17 cellular contexts compared by ENCODE assay signal in the genomic region with DNA sequence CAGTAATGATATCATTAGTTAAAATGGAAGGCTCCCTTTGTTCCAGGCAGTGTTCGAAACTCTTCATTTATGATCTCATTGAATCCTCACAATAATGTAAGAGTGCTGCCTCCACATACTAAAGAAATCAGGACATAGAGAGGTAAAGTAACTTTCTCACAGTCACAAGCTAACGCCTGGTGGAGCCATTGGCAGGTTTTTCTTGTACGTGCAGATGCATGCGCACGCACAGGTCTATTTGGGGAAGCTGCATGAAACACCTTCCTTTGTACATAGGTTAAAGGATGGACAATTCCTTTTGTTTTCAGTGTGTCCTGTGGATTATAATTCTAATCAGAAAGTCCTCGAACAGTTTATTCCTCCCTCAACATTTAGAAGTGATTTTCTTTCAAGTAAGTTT.
A peak's percentile ranks its signal among the peaks of the same experiment; 100 is the strongest.
DNase-seq lines count a peak whose midpoint lies in the region; ATAC-seq and TF ChIP-seq lines count a peak whose summit lies in the region.
"Had no signal": no experiment of that assay in that cellular context is flagged by ENCODE, and none has a peak within 500 bp of the region (broad histone marks: within the 10 kb centered on the region; RNA-seq: fewer than 3 reads in every experiment).

No MANE protein-coding gene starts in this region.

- no peak overlapping the region for H3K4me2 ChIP-seq in H9 (ENCODE audit: insufficient read depth, insufficient read length, low read length)
- H3K4me2 ChIP-seq: A549, KMS-11, PC-9 had no signal

- H3K36me3 Mint-ChIP-seq in H9 (ENCODE audit: insufficient read depth in 1 of 3, low read depth in 3 of 3) (no peaks in the 10 kb centered on the region), nephron progenitor cell (ENCODE audit: low read depth) (peaks cover 13% of the 10 kb centered on the region), osteocyte (ENCODE audit: unreplicated experiment) (peaks cover 6% of the 10 kb centered on the region)

- no CpG with 5 or more reads among the region's 6 CpGs for WGBS in H9 (ENCODE audit: extremely low coverage, insufficient read length, low lambda C conversion rate)
- 65 to 67% methylated on average over 6 of the region's 6 CpGs for WGBS in heart right ventricle, 2 donors

- H3K4me3 Mint-ChIP-seq in H9 (no peak overlapping the region), nephron progenitor cell (no peak overlapping the region), osteocyte (ENCODE audit: unreplicated experiment) (no peak overlapping the region)
- H3K4me3 Mint-ChIP-seq: CD4-positive, alpha-beta memory T cell; HFFc6 had no signal

- H3T11ph ChIP-seq in H9 (ENCODE audit: low read length), result no peak overlapping the region

- H3K14ac ChIP-seq in H9 (ENCODE audit: insufficient read depth, low read length), result no peak overlapping the region

- no peaks in the 10 kb centered on the region for H3K27me3 Mint-ChIP-seq in H9 (ENCODE audit: low read depth)
- H3K27me3 Mint-ChIP-seq in nephron progenitor cell (ENCODE audit: low read depth, poor library complexity), result no peaks in the 10 kb centered on the region
- H3K27me3 Mint-ChIP-seq in osteocyte (ENCODE audit: unreplicated experiment), result no peaks in the 10 kb centered on the region
- H3K27me3 Mint-ChIP-seq: CD4-positive, alpha-beta memory T cell had no signal

- H2BK15ac ChIP-seq in H9 (ENCODE audit: low read depth, low read length), result no peak overlapping the region

- H3K27ac Mint-ChIP-seq in H9 (no peak overlapping the region), nephron progenitor cell (peak overlapping the region; percentile 59), osteocyte (ENCODE audit: unreplicated experiment) (no peak overlapping the region)
- H3K27ac Mint-ChIP-seq: HFFc6 had no signal

- TF ChIP-seq CTCF in H9 (conservative IDR thresholded peaks at IDR 0.05) (no peak), heart right ventricle (IDR thresholded peaks at IDR 0.05) (peak in 2 of 9 donors; percentile 20 to 26), nephron progenitor cell (IDR thresholded peaks at IDR 0.05) (no peak), osteocyte (IDR thresholded peaks at IDR 0.05) (no peak)

- H3K79me2 ChIP-seq in H9 (ENCODE audit: insufficient read depth, low read length), result no peaks in the 10 kb centered on the region

- H3K23me2 ChIP-seq in H9 (ENCODE audit: insufficient read length, low read depth, low read length, poor library complexity, severe bottlenecking), result no peaks in the 10 kb centered on the region

- H2AK5ac ChIP-seq in H9 (ENCODE audit: insufficient read length, low read length), result no peak overlapping the region

- H3K36me3 ChIP-seq in heart right ventricle, result no peaks in the 10 kb centered on the region

- no peak overlapping the region for H3K4ac ChIP-seq in H9 (ENCODE audit: low read depth, low read length)

- no peak overlapping the region for H3K18ac ChIP-seq in H9 (ENCODE audit: insufficient read length, low read depth, low read length)

- no peaks in the 10 kb centered on the region; a peak in 1 of 5 replicates for H3K9me3 Mint-ChIP-seq in H9
- peaks cover 5% of the 10 kb centered on the region for H3K9me3 Mint-ChIP-seq in nephron progenitor cell
- H3K9me3 Mint-ChIP-seq in osteocyte (ENCODE audit: unreplicated experiment), result no peaks in the 10 kb centered on the region
- H3K9me3 Mint-ChIP-seq: HFFc6 had no signal

- no peaks in the 10 kb centered on the region for H3K79me1 ChIP-seq in H9 (ENCODE audit: insufficient read depth, low read depth, low read length, poor library complexity, severe bottlenecking)

- H3K9ac ChIP-seq in H9 (ENCODE audit: extremely low read depth, insufficient read length, low read length), result no peak overlapping the region
- H3K9ac ChIP-seq: KMS-11 had no signal

- H3K27ac ChIP-seq in H9 (ENCODE audit: insufficient read length, low read depth, low read length) (no peak overlapping the region), angular gyrus (ENCODE audit: low read depth, low read length) (peak overlapping the region; percentile 51), heart right ventricle (peak overlapping the region in 2 of 10 donors; percentile 24 to 49)
- H3K27ac ChIP-seq: KMS-11, PC-9 had no signal

- DNase-seq in H9 (no peak), heart right ventricle (no peak), nephron progenitor cell (no peak), MV-4-11 (lab: John Stamatoyannopoulos, UW) (no peak), SHP77 (lab: John Stamatoyannopoulos, UW) (no peak), osteocyte (ENCODE audit: extremely low spot score, unreplicated experiment) (no peak), RPMI8226 (no peak)
- DNase-seq: CD4-positive, alpha-beta memory T cell; HFFc6; NCI-H1417 treated with DMSO at 0.1 percent for 48 hours; NCI-H187 treated with DMSO at 0.1 percent for 48 hours; NCI-H226; NCI-H524; PC-9 had no signal

- H3K23ac ChIP-seq in H9 (ENCODE audit: insufficient read length, low read depth, low read length), result peak overlapping the region; percentile 16

- H3K56ac ChIP-seq in H9 (ENCODE audit: insufficient read length, low read depth, low read length), result no peak overlapping the region

- H2BK12ac ChIP-seq in H9 (ENCODE audit: insufficient read length, low read depth, low read length), result no peak overlapping the region

- no peak overlapping the region for H4K91ac ChIP-seq in H9 (ENCODE audit: insufficient read length, low read depth, low read length)

- no peak overlapping the region for H2AFZ ChIP-seq in H9 (ENCODE audit: low read length)
- H2AFZ ChIP-seq: PC-9 had no signal

- no peaks in the 10 kb centered on the region for H4K20me1 ChIP-seq in H9 (ENCODE audit: control insufficient read depth, insufficient read depth, insufficient read length)

- H3K9me3 ChIP-seq in H9 (ENCODE audit: control insufficient read depth, low read depth, low read length), result no peaks in the 10 kb centered on the region
- peaks cover 0 to 7% (median 0%) of the 10 kb centered on the region in 11 donors for H3K9me3 ChIP-seq in heart right ventricle
- H3K9me3 ChIP-seq: A549 had no signal

- H3K4me3 ChIP-seq in heart right ventricle, result no peak overlapping the region
- H3K4me3 ChIP-seq: A549, PC-9 had no signal

- no peaks in the 10 kb centered on the region for H3K27me3 ChIP-seq in H9 (ENCODE audit: insufficient read depth, low read length)
- H3K27me3 ChIP-seq in heart right ventricle, result no peaks in the 10 kb centered on the region

- H3K4me1 Mint-ChIP-seq in H9 (peaks cover 17 to 20% of the 10 kb centered on the region in 2 experiments), nephron progenitor cell (peaks cover 9% of the 10 kb centered on the region), osteocyte (ENCODE audit: unreplicated experiment) (peaks cover 21% of the 10 kb centered on the region)
- H3K4me1 Mint-ChIP-seq: CD4-positive, alpha-beta memory T cell had no signal

- H4K5ac ChIP-seq in H9 (ENCODE audit: insufficient read length, low read depth, low read length), result no peak overlapping the region

- H2BK20ac ChIP-seq in H9 (ENCODE audit: low read depth, low read length, poor library complexity, severe bottlenecking), result no peak overlapping the region

- peak in 5 of 8 donors; percentile 60 to 76 (median 68) for ATAC-seq in heart right ventricle
- ATAC-seq: A549 had no signal

- peaks cover 1% of the 10 kb centered on the region; the same call in 1 of the 2 replicates for H3K4me1 ChIP-seq in H9 (ENCODE audit: insufficient read depth, low read length)
- H3K4me1 ChIP-seq in heart right ventricle, result peaks cover 0 to 84% (median 39%) of the 10 kb centered on the region in 9 donors

- no peak overlapping the region for H4K8ac ChIP-seq in H9 (replicated peaks; ENCODE audit: insufficient read length, low read depth, low read length)

- H2BK120ac ChIP-seq in H9 (ENCODE audit: low read depth, low read length, poor library complexity, severe bottlenecking), result no peak overlapping the region

- no peak overlapping the region for H2BK5ac ChIP-seq in H9 (ENCODE audit: insufficient read length, low read length)

- intact Hi-C loops in heart right ventricle (cut with DNase I), result loop anchor here in 2 of 10 donors (5.0 to 10.0 kb wide), 2 partner anchors 57 to 166 kb away; no protein-coding TSS in a partner anchor
